ENCODE assay signal across 8 cellular contexts in the genomic region with DNA sequence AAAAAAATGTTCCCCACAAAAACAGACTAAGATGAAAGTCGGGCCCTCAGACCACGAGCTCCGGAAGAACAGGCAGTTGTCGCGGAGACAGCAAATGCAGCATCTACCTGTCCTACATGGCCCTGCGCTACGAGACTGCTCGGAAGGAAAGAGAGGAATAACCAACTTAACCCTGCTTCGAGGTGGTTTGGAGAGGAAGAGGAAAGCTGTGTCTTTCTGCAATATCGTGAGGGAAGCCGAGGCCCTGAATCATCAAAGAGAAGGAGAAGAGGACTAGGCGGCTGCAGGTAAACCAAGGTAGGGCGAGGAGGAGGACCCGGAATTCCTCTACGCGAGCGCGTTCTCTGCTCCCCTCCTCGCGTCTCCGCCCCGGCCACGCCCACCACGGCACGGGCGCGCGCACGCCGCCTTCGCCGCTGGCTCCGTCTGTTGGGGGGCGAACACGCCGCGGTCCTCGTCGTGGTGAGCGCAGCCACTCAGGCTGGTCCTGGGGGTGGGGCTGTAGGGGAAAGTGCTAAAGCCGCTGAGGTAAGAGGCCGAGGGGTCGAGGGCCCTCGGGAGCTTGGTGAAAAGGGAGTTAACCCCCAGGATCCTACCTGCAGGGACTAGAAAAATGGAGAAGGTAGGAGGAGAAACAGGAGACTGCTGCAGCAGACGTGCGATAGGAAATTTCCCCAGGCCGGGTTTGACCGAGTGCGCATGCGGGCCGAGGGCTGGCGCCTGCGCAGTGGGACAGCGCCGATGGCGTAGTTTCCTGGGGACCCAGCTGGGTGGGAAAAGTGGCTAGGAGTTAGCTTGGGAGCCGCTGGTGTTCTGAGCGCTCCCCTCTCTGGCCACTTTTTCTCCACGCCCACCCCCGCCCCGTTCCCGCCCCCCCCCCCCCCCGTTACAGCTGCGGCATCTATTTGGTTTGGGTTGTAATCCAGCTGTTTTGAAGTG. TPM values are rescaled to one million over a fixed set of nuclear protein-coding genes. Genes with fewer than 3 reads are reported as not detected.
DNase-seq lines count a peak whose midpoint lies in the region; ATAC-seq and TF ChIP-seq lines count a peak whose summit lies in the region.

A gene (plus strand): TSS at position 402 of the 939 bp plus-strand sequence. CDS start 7,903 bp downstream, outside the sequence.
A gene with protein sequence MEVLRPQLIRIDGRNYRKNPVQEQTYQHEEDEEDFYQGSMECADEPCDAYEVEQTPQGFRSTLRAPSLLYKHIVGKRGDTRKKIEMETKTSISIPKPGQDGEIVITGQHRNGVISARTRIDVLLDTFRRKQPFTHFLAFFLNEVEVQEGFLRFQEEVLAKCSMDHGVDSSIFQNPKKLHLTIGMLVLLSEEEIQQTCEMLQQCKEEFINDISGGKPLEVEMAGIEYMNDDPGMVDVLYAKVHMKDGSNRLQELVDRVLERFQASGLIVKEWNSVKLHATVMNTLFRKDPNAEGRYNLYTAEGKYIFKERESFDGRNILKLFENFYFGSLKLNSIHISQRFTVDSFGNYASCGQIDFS (minus strand): TSS at position 666 of the 939 bp plus-strand sequence. CDS start 2,978 bp downstream, outside the sequence.

- peak within 1 kb of the TSS; percentile 87 for H4K91ac ChIP-seq in trophoblast cell (ENCODE audit: low read depth, low read length)

- peaks cover 6% of the 10 kb centered on the region for H3K79me2 ChIP-seq in trophoblast cell (ENCODE audit: control insufficient read depth, insufficient read depth, low read length, poor library complexity)

- H3K18ac ChIP-seq in trophoblast cell (ENCODE audit: low read length) = peak within 1 kb of the TSS; percentile 74

- peaks cover 11% of the 10 kb centered on the region for H3K79me1 ChIP-seq in trophoblast cell (ENCODE audit: low read length)

- peak within 1 kb of the TSS; percentile 96 for H4K12ac ChIP-seq in trophoblast cell (ENCODE audit: low read depth, low read length)

- H2AK5ac ChIP-seq in trophoblast cell (ENCODE audit: low read length) = peak within 1 kb of the TSS; percentile 76

- H2AFZ ChIP-seq in trophoblast cell (ENCODE audit: insufficient read depth, low read length, poor library complexity) = peak within 1 kb of the TSS; percentile 71

- H3K9ac ChIP-seq in trophoblast cell (ENCODE audit: low read length) = peak within 1 kb of the TSS; percentile 94

- H2BK12ac ChIP-seq in trophoblast cell (ENCODE audit: low read length) = peak within 1 kb of the TSS; percentile 78

- peak within 1 kb of the TSS; percentile 88 for H3K14ac ChIP-seq in trophoblast cell (ENCODE audit: low read length)

- peak within 1 kb of the TSS; percentile 68 for H3K4me2 ChIP-seq in trophoblast cell (ENCODE audit: low read length)

- H3K23ac ChIP-seq in trophoblast cell (ENCODE audit: low read length) = no peak within 1 kb of the TSS

- H3K36me3 ChIP-seq in adrenal gland (replicated peaks in 1 of 2) (peaks cover 0 to 12% of the 10 kb centered on the region in 2 donors), heart left ventricle (peaks cover 0 to 39% (median 31%) of the 10 kb centered on the region in 9 donors), trophoblast cell (ENCODE audit: control insufficient read depth in 1 of 2, insufficient read depth in 2 of 2, low read length in 2 of 2) (peaks cover 5% of the 10 kb centered on the region in 2 experiments), tibial nerve (peaks cover 0 to 23% (median under 1%) of the 10 kb centered on the region in 3 donors)

- in situ Hi-C loops in GM13976 (cut with MboI; ENCODE audit: low sequenced_read_pairs, unreplicated experiment) = no loop called here

- peak within 1 kb of the TSS; percentile 84 for H3K4ac ChIP-seq in trophoblast cell (ENCODE audit: low read depth, low read length)

- H2BK120ac ChIP-seq in trophoblast cell (ENCODE audit: insufficient read depth, low read length, poor library complexity) = peak within 1 kb of the TSS; percentile 75

- WGBS in adrenal gland, 4 donors = 0 to 1% (median 0%) methylated on average over 32 to 64 of the region's 64 CpGs
- WGBS in heart left ventricle, 4 donors = 0 to 1% (median 0%) methylated on average over 53 to 64 of the region's 64 CpGs
- WGBS in trophoblast cell (ENCODE audit: extremely low coverage, insufficient coverage, insufficient read length) = no CpG with 5 or more reads among the region's 64 CpGs
- WGBS in tibial nerve, 2 donors = 0% methylated on average over 45 to 62 of the region's 64 CpGs

- H3K27ac ChIP-seq in adrenal gland (peak within 1 kb of the TSS; percentile 91 to 100 (median 99)), heart left ventricle (peak within 1 kb of the TSS; percentile 91 to 100 (median 98)), trophoblast cell (ENCODE audit: low read depth, low read length) (peak within 1 kb of the TSS; percentile 97), tibial nerve (peak within 1 kb of the TSS; percentile 95 to 98 (median 97))

- TF ChIP-seq POLR2A in adrenal gland (IDR thresholded peaks at IDR 0.05) (peak; percentile 81 to 94), heart left ventricle (IDR thresholded peaks at IDR 0.05) (peak; percentile 41 to 92), tibial nerve (IDR thresholded peaks at IDR 0.05) (peak; percentile 88 to 98)

- DNase-seq in GM13976 (ENCODE audit: low spot score) (peak; percentile 92), NCI-H146 treated with DMSO at 0.1 percent for 48 hours (lab: John Stamatoyannopoulos, UW; ENCODE audit: unreplicated experiment) (peak; percentile 90), T-helper 1 cell (peak; percentile 84 to 94 (median 87)), adrenal gland (peak; percentile 90 to 96 (median 92)), heart left ventricle (peak; percentile 91 to 96 (median 93)), trophoblast cell (peak; percentile 92 to 98), tibial nerve (ENCODE audit: low spot score in 2 of 2) (peak; percentile 78 to 79)

- H3K4me1 ChIP-seq in adrenal gland (replicated peaks in 1 of 2) (peaks cover 28 to 67% of the 10 kb centered on the region in 2 donors), heart left ventricle (peaks cover 9 to 54% (median 38%) of the 10 kb centered on the region in 12 donors), trophoblast cell (ENCODE audit: control insufficient read depth in 1 of 2, insufficient read depth in 2 of 2, low read length in 2 of 2) (peaks cover 5 to 7% of the 10 kb centered on the region in 2 experiments), tibial nerve (peaks cover 0 to 68% (median 37%) of the 10 kb centered on the region in 4 donors)

- no peaks in the 10 kb centered on the region for H3K27me3 ChIP-seq in adrenal gland
- H3K27me3 ChIP-seq in heart left ventricle = no peaks in the 10 kb centered on the region
- no peaks in the 10 kb centered on the region for H3K27me3 ChIP-seq in trophoblast cell (ENCODE audit: insufficient read depth, low read length)
- H3K27me3 ChIP-seq in tibial nerve = no peaks in the 10 kb centered on the region

- TF ChIP-seq CTCF in GM13976 (IDR thresholded peaks at IDR 0.05; ENCODE audit: borderline replicate concordance, control extremely low read depth, extremely low read depth, insufficient read depth, missing control alignments) = no peak
- no peak for TF ChIP-seq CTCF in adrenal gland (IDR thresholded peaks at IDR 0.05)
- TF ChIP-seq CTCF in heart left ventricle (IDR thresholded peaks at IDR 0.05) = peak in 1 of 12 donors; percentile 5
- TF ChIP-seq CTCF in tibial nerve (IDR thresholded peaks at IDR 0.05) = peak in 2 of 5 experiments; percentile 51 to 58

- peak within 1 kb of the TSS; percentile 95 for H4K8ac ChIP-seq in trophoblast cell (ENCODE audit: low read depth, low read length)

- peak; percentile 95 to 100 for TF ChIP-seq EP300 in tibial nerve (IDR thresholded peaks at IDR 0.05)

- peak; percentile 82 for ATAC-seq in HG02852 (IDR thresholded peaks at IDR 0.05; ENCODE audit: unreplicated experiment)
- ATAC-seq in heart left ventricle = peak; percentile 92 to 99 (median 98)

- peak within 1 kb of the TSS; percentile 89 for H2BK5ac ChIP-seq in trophoblast cell (ENCODE audit: low read depth, low read length, poor library complexity)

- intact Hi-C loops in adrenal gland (cut with DNase I) = no loop called here
- intact Hi-C loops in heart left ventricle (cut with DNase I) = loop anchor here in 8 of 10 donors (2.0 to 10.0 kb wide), 8 partner anchors 57 to 254 kb away; a partner anchor contains a TSS

- peak within 1 kb of the TSS; percentile 26 to 69 (median 49) for H3K4me3 ChIP-seq in adrenal gland
- peak within 1 kb of the TSS; percentile 62 to 91 (median 72) for H3K4me3 ChIP-seq in heart left ventricle
- peak within 1 kb of the TSS; percentile 79 for H3K4me3 ChIP-seq in trophoblast cell (ENCODE audit: low read depth, low read length)
- H3K4me3 ChIP-seq in tibial nerve = peak within 1 kb of the TSS; percentile 60 to 89 (median 71)

- H3K9me3 ChIP-seq in adrenal gland (replicated peaks in 1 of 3) (no peaks in the 10 kb centered on the region), heart left ventricle (no peaks in the 10 kb centered on the region), trophoblast cell (ENCODE audit: insufficient read depth, low read depth, low read length) (no peaks in the 10 kb centered on the region), tibial nerve (no peaks in the 10 kb centered on the region)

RNA-seq across cellular contexts. Expression of the first gene that starts in this region (rescaled TPM):
- total RNA-seq in adrenal gland (100 to 1,000 TPM in 7 of 8 donors, 10 to 100 TPM in 1; 69.1 to 170 (median 139) TPM), heart left ventricle (100 to 1,000 TPM; 135 to 237 (median 179) TPM), tibial nerve (10 to 100 TPM; 52.6 to 72.3 (median 61.9) TPM)
- polyA plus RNA-seq in adrenal gland (100 to 1,000 TPM; 102 to 186 (median 128) TPM), heart left ventricle (100 to 1,000 TPM; 124 to 242 TPM)
- polyA plus RNA-seq in trophoblast cell (2013) = 51.1 and 52.7 TPM in 2 replicates

RNA-seq across cellular contexts. Expression of the second gene that starts in this region (rescaled TPM):
- total RNA-seq in adrenal gland (10 to 100 TPM; 26.6 to 57.4 (median 36.7) TPM), heart left ventricle (10 to 100 TPM; 26.4 to 44.8 (median 35.3) TPM), tibial nerve (10 to 100 TPM; 34.2 to 85.7 (median 54.2) TPM)
- polyA plus RNA-seq in adrenal gland (100 to 1,000 TPM in 1 of 3 donors, 10 to 100 TPM in 1, 1 to 10 TPM in 1; 9.7 to 101 (median 10.1) TPM), heart left ventricle (10 to 100 TPM; 12.0 to 49.6 TPM)
- polyA plus RNA-seq in trophoblast cell (2013) = 33.6 and 35.4 TPM in 2 replicates

Comparison
In these comparisons a context has a peak if more than half of its experiments do, and no peak if none do; other contexts are left out.
1. Peak in every context shown above with its lines: DNase-seq, ATAC-seq, H3K4me3 ChIP-seq and H3K27ac ChIP-seq.
2. intact Hi-C loops: an anchor here in heart left ventricle (2.0 to 10.0 kb wide); none called in adrenal gland.